In genomic region chr15:68025860-68026424, GRCh38 we compare ENCODE assay signal across 24 cellular contexts. TPM values are rescaled to one million over a fixed set of nuclear protein-coding genes. Genes with fewer than 3 reads are reported as not detected.
A peak's percentile ranks its signal among the peaks of the same experiment; 100 is the strongest.
DNase-seq lines count a peak whose midpoint lies in the region; ATAC-seq and TF ChIP-seq lines count a peak whose summit lies in the region.
"Had no signal": no experiment of that assay in that cellular context is flagged by ENCODE, and none has a peak within 500 bp of the region (broad histone marks: within the 10 kb centered on the region; RNA-seq: fewer than 3 reads in every experiment).

No MANE protein-coding gene starts in this region.

- DNase-seq in GM04503 (ENCODE audit: low read depth) (peak; percentile 8), astrocyte of the hippocampus (ENCODE audit: low read depth, low spot score) (peak; percentile 69), left lung (no peak), thyroid gland (peak; percentile 18 to 27), NCI-H1105 treated with DMSO at 0.1 percent for 48 hours (lab: John Stamatoyannopoulos, UW) (no peak), breast epithelium (ENCODE audit: low spot score in 2 of 2) (no peak), esophagus squamous epithelium (lab: John Stamatoyannopoulos, UW) (no peak)
- DNase-seq: activated CD4-positive, alpha-beta T cell treated with anti-CD3 and anti-CD28 coated beads, Interleukin-2, amount 50 U/mL, for 1 hour; activated CD8-positive, alpha-beta memory T cell treated with anti-CD3 and anti-CD28 coated beads, Interleukin-2, amount 50 U/mL, for 48 hours; activated naive CD8-positive, alpha-beta T cell treated with anti-CD3 and anti-CD28 coated beads, Interleukin-2, amount 10 ng/mL, durations not matched to agents 7 days and 5 days; caudate nucleus; CD4-positive, alpha-beta T cell; glutamatergic neuron; left cardiac atrium; NCI-H1092 treated with DMSO at 0.1 percent for 48 hours; NCI-H2029 treated with DMSO at 0.1 percent for 48 hours; NK-92 treated with Interleukin-12 subunit alpha and Interleukin-12 subunit beta, amount 100 ng/mL, for 24 hours; SJCRH30; stimulated activated CD4-positive, alpha-beta T cell treated with anti-CD3 and anti-CD28 coated beads, Interleukin-12 subunit alpha, Interleukin-12 subunit beta, amount 100 ng/mL, for 4 hours; stimulated activated CD8-positive, alpha-beta memory T cell treated with anti-CD3 and anti-CD28 coated beads, Interleukin-4, amount 100 ng/mL, for 48 hours; substantia nigra; T-helper 1 cell had no signal

- H3K4me1 ChIP-seq in left lung (peaks cover 0 to 10% of the 10 kb centered on the region in 2 donors), thyroid gland (peaks cover 10 to 20% of the 10 kb centered on the region in 2 donors), breast epithelium (no peaks in the 10 kb centered on the region), esophagus squamous epithelium (no peaks in the 10 kb centered on the region)
- H3K4me1 ChIP-seq: SJCRH30 had no signal

- no peak for TF ChIP-seq CTCF in left lung (IDR thresholded peaks at IDR 0.05)
- TF ChIP-seq CTCF in thyroid gland (IDR thresholded peaks at IDR 0.05) = no peak
- TF ChIP-seq CTCF in breast epithelium (IDR thresholded peaks at IDR 0.05) = no peak
- no peak for TF ChIP-seq CTCF in esophagus squamous epithelium (IDR thresholded peaks at IDR 0.05)

- WGBS in thyroid gland, 2 donors = 60 to 61% methylated on average over 5 of the region's 5 CpGs
- WGBS in esophagus squamous epithelium, 2 donors = 79 to 80% methylated on average over 5 of the region's 5 CpGs

- TF ChIP-seq POLR2A in thyroid gland (IDR thresholded peaks at IDR 0.05) (no peak), breast epithelium (IDR thresholded peaks at IDR 0.05) (no peak), esophagus squamous epithelium (IDR thresholded peaks at IDR 0.05) (no peak)

- H3K27ac ChIP-seq in left lung (no peak overlapping the region), thyroid gland (peak overlapping the region; percentile 9 to 82 (median 59)), breast epithelium (no peak overlapping the region), esophagus squamous epithelium (no peak overlapping the region)
- H3K27ac ChIP-seq: SJCRH30 had no signal

- ATAC-seq in left lung = peak; percentile 92
- ATAC-seq: esophagus mucosa, Panc1 had no signal

- no peaks in the 10 kb centered on the region for H3K27me3 ChIP-seq in left lung
- H3K27me3 ChIP-seq in thyroid gland = no peaks in the 10 kb centered on the region
- H3K27me3 ChIP-seq in breast epithelium = no peaks in the 10 kb centered on the region
- H3K27me3 ChIP-seq in esophagus squamous epithelium = no peaks in the 10 kb centered on the region
- H3K27me3 ChIP-seq: SJCRH30 had no signal

- intact Hi-C loops in left lung (cut with DNase I) (no loop called here), thyroid gland (cut with DNase I) (no loop called here), breast epithelium (cut with DNase I; ENCODE audit: low total_unique reads) (no loop called here), esophagus squamous epithelium (cut with DNase I) (no loop called here)

- H3K4me3 ChIP-seq in left lung (no peak overlapping the region), thyroid gland (replicated peaks in 1 of 3) (no peak overlapping the region), breast epithelium (no peak overlapping the region), esophagus squamous epithelium (no peak overlapping the region)
- H3K4me3 ChIP-seq: SJCRH30 had no signal

- H3K36me3 ChIP-seq in left lung = no peaks in the 10 kb centered on the region
- H3K36me3 ChIP-seq in thyroid gland = no peaks in the 10 kb centered on the region
- H3K36me3 ChIP-seq in breast epithelium = no peaks in the 10 kb centered on the region
- H3K36me3 ChIP-seq in esophagus squamous epithelium = no peaks in the 10 kb centered on the region
- H3K36me3 ChIP-seq: SJCRH30 had no signal

- no peaks in the 10 kb centered on the region for H3K9me3 ChIP-seq in left lung
- H3K9me3 ChIP-seq in thyroid gland = no peaks in the 10 kb centered on the region
- no peaks in the 10 kb centered on the region for H3K9me3 ChIP-seq in breast epithelium
- H3K9me3 ChIP-seq in esophagus squamous epithelium = no peaks in the 10 kb centered on the region
- H3K9me3 ChIP-seq: SJCRH30 had no signal

RNA-seq across cellular contexts. Expression of gene PIAS1, which starts 28.2 kb away (rescaled TPM):
- 10 to 100 TPM; 44.9 to 46.5 TPM for total RNA-seq in left lung
- 100 to 1,000 TPM in 2 of 4 donors, 10 to 100 TPM in 2; 91.6 to 202 (median 111) TPM for total RNA-seq in thyroid gland
- total RNA-seq in breast epithelium = 10 to 100 TPM; 43.9 to 77.4 (median 57.1) TPM
- 10 to 100 TPM; 19.9 to 69.2 (median 26.6) TPM for total RNA-seq in esophagus squamous epithelium

Comparison
In these comparisons a context has a peak if more than half of its experiments do, and no peak if none do; other contexts are left out.
1. DNase-seq: peak in GM04503 (single experiment), astrocyte of the hippocampus (single experiment) and thyroid gland (2 of 2); none in left lung (0 of 2), NCI-H1105 treated with DMSO at 0.1 percent for 48 hours (single experiment), breast epithelium (0 of 2) and esophagus squamous epithelium (single experiment).
2. H3K27ac ChIP-seq: peak in thyroid gland (3 of 3); none in left lung (0 of 2), breast epithelium (0 of 2) and esophagus squamous epithelium (0 of 4).